Comparison of ENCODE assay signal across 1 cellular context in the genomic region with DNA sequence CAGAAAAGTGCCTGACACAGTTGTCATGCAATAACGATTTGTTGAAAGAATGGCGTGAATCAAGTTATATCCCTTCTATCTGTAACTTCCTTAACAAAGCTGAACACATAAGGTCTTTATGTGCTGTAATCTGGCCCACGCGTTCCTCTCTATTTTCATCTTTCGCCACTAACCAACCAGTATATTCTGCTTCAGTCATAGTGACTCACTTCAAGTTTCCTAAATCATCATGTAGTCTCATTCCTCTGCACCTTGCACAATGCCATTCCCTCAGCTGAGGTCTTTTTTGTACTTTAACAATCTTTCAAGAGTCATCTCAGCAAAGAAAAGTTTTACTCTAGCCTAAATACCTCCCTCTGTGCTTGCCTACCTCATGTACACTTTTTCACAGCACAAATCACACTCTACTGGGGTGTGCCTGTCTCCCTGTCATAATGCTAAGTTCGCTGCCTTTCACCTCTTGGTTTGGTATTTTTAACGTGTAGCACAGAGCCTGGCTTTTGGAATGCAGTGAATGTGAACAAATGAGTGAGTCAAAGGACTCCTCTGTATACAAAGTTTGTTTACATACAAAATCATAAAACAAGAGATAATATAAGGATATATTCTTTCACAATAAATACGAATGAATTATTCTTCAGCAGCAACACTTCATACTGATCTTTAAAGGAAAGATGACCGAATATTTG.
TF ChIP-seq lines count a peak whose summit lies in the region.

No MANE protein-coding gene starts in this region.

TF ChIP-seq in H1, 55 proteins besides CTCF, POLR2A, EP300 and RAD21:
- no peak for TF ChIP-seq PHF8 (conservative IDR thresholded peaks at IDR 0.05; ENCODE audit: low read depth, low read length)
- TF ChIP-seq EGR1 (IDR thresholded peaks at IDR 0.05; ENCODE audit: borderline replicate concordance, low read depth, low read length): no peak
- no peak for TF ChIP-seq CREB1 (IDR thresholded peaks at IDR 0.05)
- TF ChIP-seq TAF7 (optimal IDR thresholded peaks at IDR 0.05; ENCODE audit: borderline replicate concordance, low read depth, low read length): no peak
- TF ChIP-seq CHD1 (IDR thresholded peaks at IDR 0.05; ENCODE audit: low read depth, low read length): no peak
- no peak for TF ChIP-seq RNF2 (IDR thresholded peaks at IDR 0.05; ENCODE audit: borderline replicate concordance, low read depth, low read length, missing control alignments, poor library complexity, severe bottlenecking)
- TF ChIP-seq SIRT6 (IDR thresholded peaks at IDR 0.05; ENCODE audit: low read length): no peak
- no peak for TF ChIP-seq EZH2 (IDR thresholded peaks at IDR 0.05; ENCODE audit: low read depth, low read length, severe bottlenecking)
